In the genomic region with DNA sequence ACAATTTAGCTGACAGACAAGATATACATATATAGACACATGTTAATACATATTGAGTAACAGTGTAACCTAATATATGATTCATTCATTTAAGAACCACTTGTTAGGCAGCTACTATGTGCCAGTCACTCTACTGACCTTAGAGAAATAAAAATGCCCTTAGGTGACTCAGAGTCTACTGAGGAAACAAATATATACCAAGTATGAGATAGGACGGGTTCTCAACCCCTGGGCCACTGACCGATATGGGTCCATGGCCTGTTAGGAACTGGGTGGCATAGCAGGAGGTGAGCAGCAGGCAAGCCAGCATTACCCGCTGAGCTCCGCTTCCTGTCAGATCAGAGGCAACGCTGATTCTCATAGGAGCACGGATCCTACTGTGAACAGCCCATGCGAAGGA, we compare ENCODE assay signal across 13 cellular contexts. TPM values are rescaled to one million over a fixed set of nuclear protein-coding genes. Genes with fewer than 3 reads are reported as not detected.
A peak's percentile ranks its signal among the peaks of the same experiment; 100 is the strongest.
DNase-seq lines count a peak whose midpoint lies in the region; TF ChIP-seq lines count a peak whose summit lies in the region.
"Had no signal": no experiment of that assay in that cellular context is flagged by ENCODE, and none has a peak within 500 bp of the region (broad histone marks: within the 10 kb centered on the region; RNA-seq: fewer than 3 reads in every experiment).

No MANE protein-coding gene starts in this region.

- CTCF ChIA-PET in Caco-2 (lab: Charles Lee): no interaction called here

- TF ChIP-seq CTCF in mesothelial cell of epicardium (IDR thresholded peaks at IDR 0.05; ENCODE audit: unreplicated experiment): no peak
- TF ChIP-seq CTCF in Caco-2 (IDR thresholded peaks at IDR 0.05; ENCODE audit: insufficient read depth in 1 of 2, low read depth in 1 of 2, low read length in 1 of 2, severe bottlenecking in 1 of 2, unreplicated experiment in 1 of 2): no peak

- no peak overlapping the region for H3K4me3 ChIP-seq in Caco-2 (ENCODE audit: low read depth, low read length)

- POLR2A ChIA-PET in Caco-2 (lab: Charles Lee): no interaction called here

- H3K9me3 ChIP-seq in Caco-2: no peaks in the 10 kb centered on the region

- no peaks in the 10 kb centered on the region for H3K27me3 Mint-ChIP-seq in mesothelial cell of epicardium (ENCODE audit: low read depth)
- no peaks in the 10 kb centered on the region for H3K27me3 Mint-ChIP-seq in Caco-2 (ENCODE audit: insufficient read depth, unreplicated experiment)
- H3K27me3 Mint-ChIP-seq: CD4-positive, alpha-beta T cell had no signal

- no peaks in the 10 kb centered on the region for H3K36me3 ChIP-seq in Caco-2 (ENCODE audit: control insufficient read depth, insufficient read depth, low read length)

- H3K36me3 Mint-ChIP-seq in mesothelial cell of epicardium: no peaks in the 10 kb centered on the region
- H3K36me3 Mint-ChIP-seq in Caco-2 (ENCODE audit: insufficient read depth, unreplicated experiment): no peaks in the 10 kb centered on the region

- intact Hi-C loops in Caco-2 (cut with micrococcal nuclease; ENCODE audit: unreplicated experiment): no loop called here

- no peaks in the 10 kb centered on the region for H3K27me3 ChIP-seq in Caco-2 (replicated peaks; ENCODE audit: control insufficient read depth, insufficient read depth, low read length)

- DNase-seq in EH (ENCODE audit: low read depth) (peak; percentile 58), NCI-H226 (peak; percentile 49), dermis blood vessel endothelial cell (peak; percentile 52), mesothelial cell of epicardium (ENCODE audit: low spot score in 2 of 2, unreplicated experiment in 2 of 2) (no peak), NCI-H446 (lab: John Stamatoyannopoulos, UW) (no peak), foreskin melanocyte (no peak), NCI-H2081 (lab: John Stamatoyannopoulos, UW) (no peak), Caco-2 (no peak)
- DNase-seq: CD4-positive, alpha-beta T cell; midbrain; NCI-H1417; stimulated activated CD4-positive, alpha-beta T cell treated with anti-CD3 and anti-CD28 coated beads, Interleukin-12 subunit alpha, Interleukin-12 subunit beta, amount 100 ng/mL, for 4 hours had no signal

- H3K4me1 ChIP-seq in Caco-2: peaks cover 11% of the 10 kb centered on the region

- BruUV-seq in Caco-2 (replicated peaks; lab: Mats Ljungman, UMichigan): no TSS peak

- H3K9me3 Mint-ChIP-seq in mesothelial cell of epicardium: no peaks in the 10 kb centered on the region
- H3K9me3 Mint-ChIP-seq in Caco-2 (ENCODE audit: unreplicated experiment): no peaks in the 10 kb centered on the region
- H3K9me3 Mint-ChIP-seq: activated naive CD4-positive, alpha-beta T cell treated with anti-CD3 and anti-CD28 coated beads, Interleukin-2, amount 50 U/mL, for 72 hours; CD4-positive, alpha-beta T cell had no signal

- no peak overlapping the region for H3K4me3 Mint-ChIP-seq in mesothelial cell of epicardium
- no peak overlapping the region for H3K4me3 Mint-ChIP-seq in Caco-2 (ENCODE audit: unreplicated experiment)
- H3K4me3 Mint-ChIP-seq: CD4-positive, alpha-beta T cell had no signal

- peak overlapping the region; percentile 82 for H3K27ac Mint-ChIP-seq in mesothelial cell of epicardium
- no peak overlapping the region for H3K27ac Mint-ChIP-seq in Caco-2 (ENCODE audit: unreplicated experiment)
- H3K27ac Mint-ChIP-seq: activated naive CD4-positive, alpha-beta T cell treated with anti-CD3 and anti-CD28 coated beads, Interleukin-2, amount 50 U/mL, for 72 hours; CD4-positive, alpha-beta T cell had no signal

- H3K4me1 Mint-ChIP-seq in mesothelial cell of epicardium: peaks cover 35% of the 10 kb centered on the region
- peaks cover 19% of the 10 kb centered on the region for H3K4me1 Mint-ChIP-seq in Caco-2 (ENCODE audit: low read depth, unreplicated experiment)

RNA-seq across cellular contexts. Expression of gene STRN, which starts 14.8 kb away (rescaled TPM):
- total RNA-seq in dermis blood vessel endothelial cell: 24.7 and 52.0 TPM in 2 replicates
- 24.9 to 26.6 TPM (median 25.7 TPM) in 3 replicates for total RNA-seq in mesothelial cell of epicardium
- total RNA-seq in Caco-2 (2022): 36.8 and 38.9 TPM in 2 replicates

Comparison
In these comparisons a context has a peak if more than half of its experiments do, and no peak if none do; other contexts are left out.
1. DNase-seq: peak in EH (single experiment), NCI-H226 (single experiment) and dermis blood vessel endothelial cell (single experiment); none in mesothelial cell of epicardium (0 of 2), NCI-H446 (0 of 2), foreskin melanocyte (single experiment), NCI-H2081 (0 of 2) and Caco-2 (0 of 2).